Comparison of ENCODE assay signal across 23 cellular contexts in genomic region chr12:22252057-22252456, GRCh38.
"Had no signal": no experiment of that assay in that cellular context is flagged by ENCODE, and none has a peak within 500 bp of the region (broad histone marks: within the 10 kb centered on the region; RNA-seq: fewer than 3 reads in every experiment).

No MANE protein-coding gene starts in this region.

- H3K36me3 ChIP-seq: neutrophil, pancreas, prostate gland, right lobe of liver, sigmoid colon, stomach, tibial artery, transverse colon, upper lobe of right lung, uterus had no signal

- H3K27me3 ChIP-seq: pancreas, right lobe of liver, sigmoid colon, stomach, tibial artery, transverse colon, upper lobe of right lung, uterus had no signal

- H3K4me3 ChIP-seq: pancreas, prostate gland, right lobe of liver, sigmoid colon, stomach, tibial artery, transverse colon, upper lobe of right lung, uterus had no signal

- ATAC-seq: naive thymus-derived CD8-positive, alpha-beta T cell; natural killer cell treated with Interleukin-12 subunit alpha and Interleukin-12 subunit beta and Interleukin-15 and Interleukin-18, amount 100 ng/mL, for 72 hours; pancreas; right cardiac atrium; right lobe of liver; stimulated activated effector memory CD8-positive, alpha-beta T cell treated with anti-CD3 and anti-CD28 coated beads, Interleukin-12 subunit alpha, Interleukin-12 subunit beta, amount 100 ng/mL, for 72 hours; stimulated activated naive B cell treated with anti-CD40 and anti-IgM and Interleukin-4, amounts not matched to agents 10 μg/mL and 1 μg/mL and 100 μg/mL, for 72 hours; upper lobe of right lung had no signal

- H3K4me1 ChIP-seq: pancreas, prostate gland, right lobe of liver, uterus had no signal

- H3K9me3 ChIP-seq: neutrophil, pancreas, prostate gland, right lobe of liver, sigmoid colon, stomach, tibial artery, transverse colon, upper lobe of right lung, uterus had no signal

- DNase-seq: naive thymus-derived CD8-positive, alpha-beta T cell; nephron progenitor cell; nucleus accumbens; pancreas; right cardiac atrium; right lobe of liver; sigmoid colon; small intestine; stimulated activated CD4-positive, alpha-beta T cell treated with anti-CD3 and anti-CD28 coated beads, Interleukin-15, amount 100 ng/mL, for 24 hours; stimulated activated CD4-positive, alpha-beta T cell treated with anti-CD3 and anti-CD28 coated beads, Interleukin-2, amount 100 ng/mL, for 24 hours; stimulated activated CD4-positive, alpha-beta T cell treated with anti-CD3 and anti-CD28 coated beads, Interleukin-2, amount 100 ng/mL, for 48 hours; stimulated activated CD4-positive, alpha-beta T cell treated with anti-CD3 and anti-CD28 coated beads, Interleukin-4, amount 100 ng/mL, for 24 hours; stimulated activated naive B cell treated with anti-CD40 and anti-IgM and Interleukin-4, amounts not matched to agents 10 μg/mL and 1 μg/mL and 100 μg/mL, for 72 hours; stimulated activated naive CD4-positive, alpha-beta T cell treated with Interleukin-2 at 50 U/mL for 16 hours; stomach; tibial artery; transverse colon; upper lobe of right lung; uterus had no signal

- H3K27ac ChIP-seq: neutrophil, pancreas, prostate gland, right lobe of liver, sigmoid colon, stomach, tibial artery, transverse colon, upper lobe of right lung, uterus had no signal
